ENCODE assay signal across 20 cellular contexts in the genomic region with DNA sequence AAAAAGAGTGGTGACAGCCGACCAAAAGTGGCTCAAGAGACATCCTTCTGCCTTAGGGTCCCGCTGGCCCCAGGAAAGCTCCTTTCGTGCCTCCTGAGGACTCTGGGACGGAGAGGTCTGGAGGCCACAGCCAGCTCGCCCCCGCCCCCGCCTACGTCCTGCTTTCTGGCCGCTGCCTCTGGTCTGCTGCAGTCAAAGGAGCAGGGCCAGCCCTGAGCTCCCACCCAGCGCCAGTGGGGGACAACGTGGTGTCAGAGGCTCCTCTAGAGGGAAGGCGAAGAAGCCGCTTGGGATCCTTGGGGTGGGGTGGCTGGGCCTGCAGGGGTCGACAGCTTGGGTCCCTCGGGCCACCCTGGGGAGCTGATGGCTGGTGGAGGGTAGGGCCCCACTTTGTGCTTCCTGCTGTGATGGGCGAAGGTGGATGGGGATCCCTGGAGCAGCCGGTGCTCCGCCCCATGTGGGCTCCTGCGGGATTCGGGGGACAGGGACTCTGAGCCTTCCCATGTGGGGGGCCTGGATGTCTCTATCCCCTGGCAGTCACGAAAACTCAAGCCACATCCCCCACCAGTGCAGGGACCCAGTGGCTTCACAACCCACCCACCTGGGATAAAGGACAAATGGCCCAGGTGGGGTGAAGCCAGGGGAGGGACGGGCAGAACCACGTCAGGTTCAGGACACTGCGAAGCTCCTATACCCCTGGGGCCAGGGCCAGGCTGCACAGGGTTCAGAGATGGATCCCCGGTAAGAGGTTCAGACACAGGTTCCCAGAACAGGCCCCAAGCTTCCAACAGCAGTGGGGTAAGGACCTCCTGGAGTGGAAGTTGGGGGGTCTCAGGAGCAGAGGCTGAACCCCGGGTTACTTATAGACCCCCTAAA. TPM values are rescaled to one million over a fixed set of nuclear protein-coding genes. Genes with fewer than 3 reads are reported as not detected.
"Had no signal": no experiment of that assay in that cellular context is flagged by ENCODE, and none has a peak within 500 bp of the region (broad histone marks: within the 10 kb centered on the region; RNA-seq: fewer than 3 reads in every experiment).

No MANE protein-coding gene starts in this region.

- H3K4me1 ChIP-seq: esophagus muscularis mucosa, gastrocnemius medialis, heart right ventricle, pancreas, transverse colon had no signal

- H3K36me3 ChIP-seq: transverse colon had no signal

- H3K27ac ChIP-seq: esophagus muscularis mucosa, gastrocnemius medialis, heart right ventricle, pancreas, spleen, thoracic aorta, transverse colon had no signal

- H3K9me3 ChIP-seq: esophagus muscularis mucosa, gastrocnemius medialis, heart right ventricle, pancreas, spleen, thoracic aorta, transverse colon had no signal

- H3K4me3 ChIP-seq: esophagus muscularis mucosa, gastrocnemius medialis, heart right ventricle, pancreas, spleen, thoracic aorta, transverse colon had no signal

- H3K9me3 Mint-ChIP-seq: stimulated activated memory B cell treated with anti-CD40 and anti-IgM and Interleukin-4, amounts not matched to agents 10 μg/mL and 1 μg/mL and 100 μg/mL, for 72 hours; stimulated activated naive CD8-positive, alpha-beta T cell treated with anti-CD3 and anti-CD28 coated beads, Interleukin-15, Interleukin-2, amounts not matched to agents 100 ng/mL and 50 ng/mL, for 24 hours had no signal

- H3K27me3 ChIP-seq: pancreas had no signal

- H3K4me3 Mint-ChIP-seq: naive B cell; stimulated activated memory B cell treated with anti-CD40 and anti-IgM and Interleukin-4, amounts not matched to agents 10 μg/mL and 1 μg/mL and 100 μg/mL, for 72 hours; stimulated activated naive CD8-positive, alpha-beta T cell treated with anti-CD3 and anti-CD28 coated beads, Interleukin-15, Interleukin-2, amounts not matched to agents 100 ng/mL and 50 ng/mL, for 24 hours had no signal

- ATAC-seq: gastrocnemius medialis; heart right ventricle; pancreas; right cardiac atrium; stimulated activated memory B cell treated with anti-CD40 and anti-IgM and Interleukin-4, amounts not matched to agents 10 μg/mL and 1 μg/mL and 100 μg/mL, for 72 hours had no signal

- H3K27me3 Mint-ChIP-seq: naive B cell; stimulated activated memory B cell treated with anti-CD40 and anti-IgM and Interleukin-4, amounts not matched to agents 10 μg/mL and 1 μg/mL and 100 μg/mL, for 72 hours; stimulated activated naive CD8-positive, alpha-beta T cell treated with anti-CD3 and anti-CD28 coated beads, Interleukin-15, Interleukin-2, amounts not matched to agents 100 ng/mL and 50 ng/mL, for 24 hours had no signal

- H3K27ac Mint-ChIP-seq: progenitor cell of endocrine pancreas; stimulated activated naive CD8-positive, alpha-beta T cell treated with anti-CD3 and anti-CD28 coated beads, Interleukin-15, Interleukin-2, amounts not matched to agents 100 ng/mL and 50 ng/mL, for 24 hours had no signal

- DNase-seq: effector memory CD4-positive, alpha-beta T cell; gastrocnemius medialis; heart right ventricle; hypothalamus; kidney glomerular epithelial cell; mesendoderm; naive B cell; pancreas; spleen; stimulated activated CD4-positive, alpha-beta T cell treated with anti-CD3 and anti-CD28 coated beads, Interleukin-15, amount 100 ng/mL, for 24 hours; stimulated activated CD4-positive, alpha-beta T cell treated with anti-CD3 and anti-CD28 coated beads, Interleukin-1b, Interleukin-23, amount 100 ng/mL, for 48 hours; stimulated activated CD4-positive, alpha-beta T cell treated with anti-CD3 and anti-CD28 coated beads, Interleukin-4, amount 100 ng/mL, for 24 hours; transverse colon had no signal

RNA-seq across cellular contexts. Expression of a gene that starts 27.7 kb away (rescaled TPM):
- total RNA-seq: fibroblast of villous mesenchyme had no signal
